Comparison of ENCODE assay signal across 8 cellular contexts in genomic region chr20:59032713-59033059, GRCh38. TPM values are rescaled to one million over a fixed set of nuclear protein-coding genes. Genes with fewer than 3 reads are reported as not detected.
DNase-seq lines count a peak whose midpoint lies in the region; ATAC-seq lines count a peak whose summit lies in the region.

No MANE protein-coding gene starts in this region.

- POLR2A ChIA-PET in activated CD4-positive, alpha-beta T cell treated with anti-CD3 and anti-CD28 coated beads for 36 hours (lab: Charles Lee) = interaction anchor here (0.5 to 1.7 kb wide), 16 partner anchors 8 to 674 kb away, joined by 3 to 16 read pairs (median 3); partner anchors contain the start of genes NELFCD and PRELID3B
- POLR2A ChIA-PET in activated naive CD8-positive, alpha-beta T cell treated with anti-CD3 and anti-CD28 coated beads, Interleukin-2, amount 10 ng/mL, durations not matched to agents 7 days and 5 days (lab: Charles Lee) = interaction anchor here (0.6 to 3.0 kb wide), 31 partner anchors 9 to 382 kb away, joined by 3 to 59 read pairs (median 6); partner anchors contain the start of genes NELFCD, PRELID3B, STX16 and TUBB1

- no peaks in the 10 kb centered on the region for H3K27me3 ChIP-seq in subcutaneous abdominal adipose tissue (ENCODE audit: control insufficient read depth in 5 of 5, insufficient read depth in 4 of 5, low read length in 5 of 5)

- peak overlapping the region; percentile 87 for H3K4me3 Mint-ChIP-seq in activated CD4-positive, alpha-beta T cell treated with anti-CD3 and anti-CD28 coated beads for 36 hours
- H3K4me3 Mint-ChIP-seq in activated naive CD8-positive, alpha-beta T cell treated with anti-CD3 and anti-CD28 coated beads, Interleukin-2, amount 10 ng/mL, durations not matched to agents 7 days and 5 days = peak overlapping the region; percentile 92

- DNase-seq in activated CD4-positive, alpha-beta T cell treated with anti-CD3 and anti-CD28 coated beads for 36 hours = no peak
- DNase-seq in activated CD4-positive, alpha-beta T cell treated with anti-CD3 and anti-CD28 coated beads, Interleukin-2, amount 50 U/mL, for 48 hours = no peak
- DNase-seq in NCI-H1417 treated with DMSO at 0.1 percent for 48 hours (lab: John Stamatoyannopoulos, UW) (peak; percentile 93), iris pigment epithelial cell (ENCODE audit: low read depth) (peak; percentile 25), GOT3 (lab: John Stamatoyannopoulos, UW) (no peak), T-helper 9 cell (no peak)
- no peak for DNase-seq in activated naive CD8-positive, alpha-beta T cell treated with anti-CD3 and anti-CD28 coated beads, Interleukin-2, amount 10 ng/mL, durations not matched to agents 7 days and 5 days

- H3K4me3 ChIP-seq in subcutaneous abdominal adipose tissue (ENCODE audit: low read depth in 1 of 5, low read length in 5 of 5) = peak overlapping the region; percentile 68 to 92 (median 79)

- H3K36me3 ChIP-seq in subcutaneous abdominal adipose tissue (ENCODE audit: control insufficient read depth in 5 of 5, insufficient read depth in 5 of 5, low read length in 5 of 5) = peaks cover 42 to 61% (median 49%) of the 10 kb centered on the region in 5 donors

- CTCF ChIA-PET in activated CD4-positive, alpha-beta T cell treated with anti-CD3 and anti-CD28 coated beads for 36 hours (lab: Charles Lee) = interaction anchor here (1.2 to 1.4 kb wide), 3 partner anchors 11 to 189 kb away, joined by 3 to 6 read pairs (median 4); no protein-coding TSS in a partner anchor

- peaks cover 73% of the 10 kb centered on the region for H3K4me1 Mint-ChIP-seq in activated CD4-positive, alpha-beta T cell treated with anti-CD3 and anti-CD28 coated beads for 36 hours
- peaks cover 44% of the 10 kb centered on the region for H3K4me1 Mint-ChIP-seq in activated naive CD8-positive, alpha-beta T cell treated with anti-CD3 and anti-CD28 coated beads, Interleukin-2, amount 10 ng/mL, durations not matched to agents 7 days and 5 days

- peak overlapping the region; percentile 94 for H3K27ac Mint-ChIP-seq in activated CD4-positive, alpha-beta T cell treated with anti-CD3 and anti-CD28 coated beads for 36 hours
- peak overlapping the region; percentile 87 for H3K27ac Mint-ChIP-seq in activated naive CD8-positive, alpha-beta T cell treated with anti-CD3 and anti-CD28 coated beads, Interleukin-2, amount 10 ng/mL, durations not matched to agents 7 days and 5 days

- H3K27me3 Mint-ChIP-seq in activated CD4-positive, alpha-beta T cell treated with anti-CD3 and anti-CD28 coated beads for 36 hours = no peaks in the 10 kb centered on the region
- H3K27me3 Mint-ChIP-seq in activated naive CD8-positive, alpha-beta T cell treated with anti-CD3 and anti-CD28 coated beads, Interleukin-2, amount 10 ng/mL, durations not matched to agents 7 days and 5 days = no peaks in the 10 kb centered on the region

- H3K36me3 Mint-ChIP-seq in activated CD4-positive, alpha-beta T cell treated with anti-CD3 and anti-CD28 coated beads for 36 hours (ENCODE audit: low read depth) = peaks cover 70% of the 10 kb centered on the region
- peaks cover 40% of the 10 kb centered on the region for H3K36me3 Mint-ChIP-seq in activated naive CD8-positive, alpha-beta T cell treated with anti-CD3 and anti-CD28 coated beads, Interleukin-2, amount 10 ng/mL, durations not matched to agents 7 days and 5 days

- ATAC-seq in activated CD4-positive, alpha-beta T cell treated with anti-CD3 and anti-CD28 coated beads for 36 hours = no peak
- ATAC-seq in activated naive CD8-positive, alpha-beta T cell treated with anti-CD3 and anti-CD28 coated beads, Interleukin-2, amount 10 ng/mL, durations not matched to agents 7 days and 5 days (ENCODE audit: low read depth) = no peak

- H3K9me3 Mint-ChIP-seq in activated CD4-positive, alpha-beta T cell treated with anti-CD3 and anti-CD28 coated beads for 36 hours (ENCODE audit: low read depth) = no peaks in the 10 kb centered on the region
- H3K9me3 Mint-ChIP-seq in activated naive CD8-positive, alpha-beta T cell treated with anti-CD3 and anti-CD28 coated beads, Interleukin-2, amount 10 ng/mL, durations not matched to agents 7 days and 5 days = no peaks in the 10 kb centered on the region

- H3K4me1 ChIP-seq in subcutaneous abdominal adipose tissue (ENCODE audit: control insufficient read depth in 5 of 5, insufficient read depth in 5 of 5, low read length in 5 of 5) = peaks cover 3 to 47% (median 43%) of the 10 kb centered on the region in 5 donors

- intact Hi-C loops in activated CD4-positive, alpha-beta T cell treated with anti-CD3 and anti-CD28 coated beads for 36 hours (cut with DNase I, micrococcal nuclease) = loop anchor here (1.0 to 5.0 kb wide), 15 partner anchors 10 to 1640 kb away; partner anchors contain the start of genes NELFCD (in 2 of the 2), PRELID3B (in 2 of the 2), CTSZ (in 1 of the 2) and RAB22A (in 1 of the 2)

- peak overlapping the region; percentile 75 to 94 (median 78) for H3K9ac ChIP-seq in subcutaneous abdominal adipose tissue (ENCODE audit: low read length in 5 of 5)

- no peaks in the 10 kb centered on the region for H3K9me3 ChIP-seq in subcutaneous abdominal adipose tissue (ENCODE audit: control insufficient read depth in 5 of 5, low read length in 5 of 5)

- H3K27ac ChIP-seq in subcutaneous abdominal adipose tissue (ENCODE audit: low read depth, low read length) = peak overlapping the region; percentile 88

RNA-seq across cellular contexts. Expression of gene ATP5F1E, which starts 0.6 kb away (rescaled TPM):
- 10 to 100 TPM; 63.5 to 76.1 TPM for total RNA-seq in activated CD4-positive, alpha-beta T cell treated with anti-CD3 and anti-CD28 coated beads for 36 hours
- total RNA-seq in activated naive CD8-positive, alpha-beta T cell treated with anti-CD3 and anti-CD28 coated beads, Interleukin-2, amount 10 ng/mL, durations not matched to agents 7 days and 5 days = 10 to 100 TPM; 81.1 to 87.3 TPM

RNA-seq across cellular contexts. Expression of gene PRELID3B, which starts 9.9 kb away (rescaled TPM):
- total RNA-seq in activated CD4-positive, alpha-beta T cell treated with anti-CD3 and anti-CD28 coated beads for 36 hours = 100 to 1,000 TPM; 148 to 196 TPM
- 10 to 100 TPM; 57.3 to 65.7 TPM for total RNA-seq in activated naive CD8-positive, alpha-beta T cell treated with anti-CD3 and anti-CD28 coated beads, Interleukin-2, amount 10 ng/mL, durations not matched to agents 7 days and 5 days

RNA-seq across cellular contexts. Expression of gene TUBB1, which starts 13.5 kb away (rescaled TPM):
- not detected for total RNA-seq in activated CD4-positive, alpha-beta T cell treated with anti-CD3 and anti-CD28 coated beads for 36 hours
- not detected for total RNA-seq in activated naive CD8-positive, alpha-beta T cell treated with anti-CD3 and anti-CD28 coated beads, Interleukin-2, amount 10 ng/mL, durations not matched to agents 7 days and 5 days

RNA-seq across cellular contexts. Expression of gene CTSZ, which starts 25.6 kb away (rescaled TPM):
- 10 to 100 TPM; 26.6 to 29.4 TPM for total RNA-seq in activated CD4-positive, alpha-beta T cell treated with anti-CD3 and anti-CD28 coated beads for 36 hours
- total RNA-seq in activated naive CD8-positive, alpha-beta T cell treated with anti-CD3 and anti-CD28 coated beads, Interleukin-2, amount 10 ng/mL, durations not matched to agents 7 days and 5 days = 10 to 100 TPM; 48.9 to 49.2 TPM

RNA-seq across cellular contexts. Expression of gene NELFCD, which starts 51.6 kb away (rescaled TPM):
- 100 to 1,000 TPM; 111 to 121 TPM for total RNA-seq in activated CD4-positive, alpha-beta T cell treated with anti-CD3 and anti-CD28 coated beads for 36 hours
- 10 to 100 TPM; 71.7 to 76.4 TPM for total RNA-seq in activated naive CD8-positive, alpha-beta T cell treated with anti-CD3 and anti-CD28 coated beads, Interleukin-2, amount 10 ng/mL, durations not matched to agents 7 days and 5 days

Comparison
In these comparisons a context has a peak if more than half of its experiments do, and no peak if none do; other contexts are left out.
1. DNase-seq: peak in NCI-H1417 treated with DMSO at 0.1 percent for 48 hours (single experiment) and iris pigment epithelial cell (single experiment); none in activated CD4-positive, alpha-beta T cell treated with anti-CD3 and anti-CD28 coated beads for 36 hours (single experiment), activated CD4-positive, alpha-beta T cell treated with anti-CD3 and anti-CD28 coated beads, Interleukin-2, amount 50 U/mL, for 48 hours (0 of 2), activated naive CD8-positive, alpha-beta T cell treated with anti-CD3 and anti-CD28 coated beads, Interleukin-2, amount 10 ng/mL, durations not matched to agents 7 days and 5 days (single experiment), GOT3 (single experiment) and T-helper 9 cell (single experiment).